In genomic region chr2:201866643-201867310, GRCh38 we compare ENCODE assay signal across 29 cellular contexts.
DNase-seq lines count a peak whose midpoint lies in the region; ATAC-seq and TF ChIP-seq lines count a peak whose summit lies in the region.
"Had no signal": no experiment of that assay in that cellular context is flagged by ENCODE, and none has a peak within 500 bp of the region (broad histone marks: within the 10 kb centered on the region; RNA-seq: fewer than 3 reads in every experiment).

No MANE protein-coding gene starts in this region.

- peak overlapping the region; percentile 50 for H3K4me3 Mint-ChIP-seq in HFFc6
- H3K4me3 Mint-ChIP-seq in effector memory CD8-positive, alpha-beta T cell: no peak overlapping the region
- H3K4me3 Mint-ChIP-seq: activated naive CD8-positive, alpha-beta T cell; B cell; CD8-positive, alpha-beta T cell; naive thymus-derived CD8-positive, alpha-beta T cell; stimulated activated naive B cell treated with anti-CD40 and anti-IgM and Interleukin-4, amounts not matched to agents 10 μg/mL and 1 μg/mL and 100 μg/mL, for 72 hours had no signal

- H3K9me3 ChIP-seq in neuronal stem cell (replicated peaks in 1 of 2; ENCODE audit: control insufficient read depth in 2 of 2, insufficient read depth in 1 of 2, low read depth in 1 of 2, low read length in 2 of 2): no peaks in the 10 kb centered on the region
- H3K9me3 ChIP-seq: breast epithelium, left lung, upper lobe of left lung had no signal

- DNase-seq in HFFc6 (no peak), left kidney (ENCODE audit: low read depth, low spot score) (peak; percentile 22), neuronal stem cell (ENCODE audit: low spot score) (no peak), D341Med (ENCODE audit: low spot score) (no peak), GM10266 (ENCODE audit: extremely low spot score) (no peak), NCI-H1436 (lab: John Stamatoyannopoulos, UW) (no peak)
- no peak for DNase-seq in effector memory CD8-positive, alpha-beta T cell
- DNase-seq: ACHN; activated CD4-positive, alpha-beta T cell treated with anti-CD3 and anti-CD28 coated beads for 48 hours; activated effector memory CD4-positive, alpha-beta T cell treated with anti-CD3 and anti-CD28 coated beads, Interleukin-2, amount 50 U/mL, for 16 hours; activated T-cell treated with anti-CD3 and anti-CD28 coated beads, Interleukin-2, amount 50 U/mL, for 1 hour; CD8-positive, alpha-beta T cell; hypothalamus; KG1; left lung; naive thymus-derived CD8-positive, alpha-beta T cell; NCI-H1105; NCI-H1930; NCI-H526; SHP77; stimulated activated naive B cell treated with anti-CD40 and anti-IgM and Interleukin-4, amounts not matched to agents 10 μg/mL and 1 μg/mL and 100 μg/mL, for 72 hours; substantia nigra; T-helper 9 cell; upper lobe of left lung; WERI-Rb-1 had no signal

- H3K4me2 ChIP-seq in neuronal stem cell (ENCODE audit: insufficient read depth, low read length, poor library complexity, severe bottlenecking): no peak overlapping the region

- TF ChIP-seq CTCF in HFFc6 (IDR thresholded peaks at IDR 0.05): no peak
- no peak for TF ChIP-seq CTCF in GM10266 (IDR thresholded peaks at IDR 0.05; ENCODE audit: control insufficient read depth, insufficient read depth, low read depth, missing control alignments)

- peaks cover 0 to 15% of the 10 kb centered on the region in 2 donors for H3K4me1 ChIP-seq in neuronal stem cell (ENCODE audit: control insufficient read depth in 2 of 2, insufficient read depth in 1 of 2, low read depth in 1 of 2, low read length in 2 of 2)
- H3K4me1 ChIP-seq: breast epithelium, left lung, upper lobe of left lung had no signal

- no peaks in the 10 kb centered on the region for H3K36me3 ChIP-seq in neuronal stem cell (replicated peaks in 1 of 2; ENCODE audit: control insufficient read depth in 2 of 2, insufficient read depth in 2 of 2, low read length in 2 of 2)
- H3K36me3 ChIP-seq: breast epithelium, left lung, upper lobe of left lung, WERI-Rb-1 had no signal

- no peaks in the 10 kb centered on the region; the same call in 1 of the 2 replicates for H3K27me3 Mint-ChIP-seq in HFFc6 (ENCODE audit: insufficient read depth)
- H3K27me3 Mint-ChIP-seq in effector memory CD8-positive, alpha-beta T cell: peaks cover 25 to 41% of the 10 kb centered on the region in 2 donors

- H3K9me3 Mint-ChIP-seq in HFFc6: no peaks in the 10 kb centered on the region; the same call in 1 of the 2 replicates
- H3K9me3 Mint-ChIP-seq in effector memory CD8-positive, alpha-beta T cell: no peaks in the 10 kb centered on the region
- H3K9me3 Mint-ChIP-seq: CD8-positive, alpha-beta T cell; naive thymus-derived CD8-positive, alpha-beta T cell had no signal

- no peak overlapping the region for H3K4ac ChIP-seq in neuronal stem cell (ENCODE audit: low read length)

- ATAC-seq in SK-N-SH treated with all-trans-retinoic acid at 6 μM for 48 hours: peak; percentile 37; the same call in 1 of the 3 replicates
- no peak for ATAC-seq in effector memory CD8-positive, alpha-beta T cell (replicated peaks)
- ATAC-seq: CD8-positive, alpha-beta T cell; left lung; naive thymus-derived CD8-positive, alpha-beta T cell; stimulated activated naive B cell treated with anti-CD40 and anti-IgM and Interleukin-4, amounts not matched to agents 10 μg/mL and 1 μg/mL and 100 μg/mL, for 72 hours had no signal

- peaks cover 39% of the 10 kb centered on the region for H3K36me3 Mint-ChIP-seq in HFFc6 (ENCODE audit: low read depth)
- peaks cover 1% of the 10 kb centered on the region for H3K36me3 Mint-ChIP-seq in effector memory CD8-positive, alpha-beta T cell (ENCODE audit: insufficient read depth)
- H3K36me3 Mint-ChIP-seq: activated naive CD8-positive, alpha-beta T cell; CD8-positive, alpha-beta T cell; naive thymus-derived CD8-positive, alpha-beta T cell; stimulated activated naive B cell treated with anti-CD40 and anti-IgM and Interleukin-4, amounts not matched to agents 10 μg/mL and 1 μg/mL and 100 μg/mL, for 72 hours had no signal

- H3K14ac ChIP-seq in neuronal stem cell (ENCODE audit: low read length): no peak overlapping the region

- no peak overlapping the region for H2BK15ac ChIP-seq in neuronal stem cell (ENCODE audit: low read length)

- no peak overlapping the region for H3K18ac ChIP-seq in neuronal stem cell (ENCODE audit: low read length)

- peak overlapping the region; percentile 70 for H3K27ac Mint-ChIP-seq in HFFc6
- H3K27ac Mint-ChIP-seq in effector memory CD8-positive, alpha-beta T cell: no peak overlapping the region
- H3K27ac Mint-ChIP-seq: activated naive CD8-positive, alpha-beta T cell; B cell; CD8-positive, alpha-beta T cell; naive thymus-derived CD8-positive, alpha-beta T cell; stimulated activated naive B cell treated with anti-CD40 and anti-IgM and Interleukin-4, amounts not matched to agents 10 μg/mL and 1 μg/mL and 100 μg/mL, for 72 hours had no signal

- no peak overlapping the region for H2AK5ac ChIP-seq in neuronal stem cell (ENCODE audit: low read depth, low read length)

- no peaks in the 10 kb centered on the region for H3K27me3 ChIP-seq in neuronal stem cell (ENCODE audit: control insufficient read depth in 3 of 3, insufficient read depth in 3 of 3, low read depth in 1 of 3, low read length in 3 of 3)
- H3K27me3 ChIP-seq: breast epithelium, upper lobe of left lung had no signal

- H3K27ac ChIP-seq in neuronal stem cell (replicated peaks; ENCODE audit: low read length): peak overlapping the region; percentile 22
- H3K27ac ChIP-seq: breast epithelium, left lung, upper lobe of left lung, WERI-Rb-1 had no signal

- no peak overlapping the region for H2AFZ ChIP-seq in neuronal stem cell (ENCODE audit: low read length)

- no peak overlapping the region for H3K23ac ChIP-seq in neuronal stem cell (ENCODE audit: low read depth, low read length, poor library complexity)

- H2BK12ac ChIP-seq in neuronal stem cell (ENCODE audit: low read length): no peak overlapping the region

- H4K91ac ChIP-seq in neuronal stem cell (ENCODE audit: low read depth, low read length, poor library complexity): no peak overlapping the region

- H2BK5ac ChIP-seq in neuronal stem cell (ENCODE audit: low read length): no peak overlapping the region

- no peak overlapping the region for H4K8ac ChIP-seq in neuronal stem cell (ENCODE audit: low read depth, low read length)

- H3K4me1 Mint-ChIP-seq in HFFc6 (ENCODE audit: low read depth): peaks cover 59% of the 10 kb centered on the region
- no peaks in the 10 kb centered on the region for H3K4me1 Mint-ChIP-seq in effector memory CD8-positive, alpha-beta T cell (ENCODE audit: low read depth in 2 of 2)
- H3K4me1 Mint-ChIP-seq: B cell; naive thymus-derived CD8-positive, alpha-beta T cell; stimulated activated naive B cell treated with anti-CD40 and anti-IgM and Interleukin-4, amounts not matched to agents 10 μg/mL and 1 μg/mL and 100 μg/mL, for 72 hours had no signal

- WGBS in neuronal stem cell (ENCODE audit: extremely low coverage in 2 of 2, insufficient read length in 2 of 2, insufficient replicate concordance in 1 of 2), 2 donors: no CpG with 5 or more reads among the region's 5 CpGs

- H3K4me3 ChIP-seq in neuronal stem cell (ENCODE audit: low read length in 2 of 2): no peak overlapping the region
- H3K4me3 ChIP-seq: breast epithelium, left lung, upper lobe of left lung had no signal

- H3K79me1 ChIP-seq in neuronal stem cell (ENCODE audit: low read depth, low read length): no peaks in the 10 kb centered on the region

- no peak overlapping the region for H2BK120ac ChIP-seq in neuronal stem cell (ENCODE audit: low read depth, low read length)

- no peak overlapping the region for H3K9ac ChIP-seq in neuronal stem cell (ENCODE audit: low read depth, low read length, poor library complexity)

TF ChIP-seq in SK-N-SH treated with all-trans-retinoic acid at 6 μM for 48 hours, 23 proteins besides CTCF, POLR2A, EP300 and RAD21 (continues in another document):
- TF ChIP-seq, protein P1, sequence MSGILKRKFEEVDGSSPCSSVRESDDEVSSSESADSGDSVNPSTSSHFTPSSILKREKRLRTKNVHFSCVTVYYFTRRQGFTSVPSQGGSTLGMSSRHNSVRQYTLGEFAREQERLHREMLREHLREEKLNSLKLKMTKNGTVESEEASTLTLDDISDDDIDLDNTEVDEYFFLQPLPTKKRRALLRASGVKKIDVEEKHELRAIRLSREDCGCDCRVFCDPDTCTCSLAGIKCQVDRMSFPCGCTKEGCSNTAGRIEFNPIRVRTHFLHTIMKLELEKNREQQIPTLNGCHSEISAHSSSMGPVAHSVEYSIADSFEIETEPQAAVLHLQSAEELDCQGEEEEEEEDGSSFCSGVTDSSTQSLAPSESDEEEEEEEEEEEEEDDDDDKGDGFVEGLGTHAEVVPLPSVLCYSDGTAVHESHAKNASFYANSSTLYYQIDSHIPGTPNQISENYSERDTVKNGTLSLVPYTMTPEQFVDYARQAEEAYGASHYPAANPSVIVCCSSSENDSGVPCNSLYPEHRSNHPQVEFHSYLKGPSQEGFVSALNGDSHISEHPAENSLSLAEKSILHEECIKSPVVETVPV (CRISPR knock-in tag; IDR thresholded peaks at IDR 0.05): no peak
- TF ChIP-seq RARB (CRISPR knock-in tag; IDR thresholded peaks at IDR 0.05) (no peak), ISL1 (CRISPR knock-in tag; IDR thresholded peaks at IDR 0.05) (no peak), ZFP30 (CRISPR knock-in tag; IDR thresholded peaks at IDR 0.05) (no peak), OSR1 (CRISPR knock-in tag; IDR thresholded peaks at IDR 0.05) (no peak), ZC3H10 (CRISPR knock-in tag; IDR thresholded peaks at IDR 0.05) (no peak)
- TF ChIP-seq, protein P2, sequence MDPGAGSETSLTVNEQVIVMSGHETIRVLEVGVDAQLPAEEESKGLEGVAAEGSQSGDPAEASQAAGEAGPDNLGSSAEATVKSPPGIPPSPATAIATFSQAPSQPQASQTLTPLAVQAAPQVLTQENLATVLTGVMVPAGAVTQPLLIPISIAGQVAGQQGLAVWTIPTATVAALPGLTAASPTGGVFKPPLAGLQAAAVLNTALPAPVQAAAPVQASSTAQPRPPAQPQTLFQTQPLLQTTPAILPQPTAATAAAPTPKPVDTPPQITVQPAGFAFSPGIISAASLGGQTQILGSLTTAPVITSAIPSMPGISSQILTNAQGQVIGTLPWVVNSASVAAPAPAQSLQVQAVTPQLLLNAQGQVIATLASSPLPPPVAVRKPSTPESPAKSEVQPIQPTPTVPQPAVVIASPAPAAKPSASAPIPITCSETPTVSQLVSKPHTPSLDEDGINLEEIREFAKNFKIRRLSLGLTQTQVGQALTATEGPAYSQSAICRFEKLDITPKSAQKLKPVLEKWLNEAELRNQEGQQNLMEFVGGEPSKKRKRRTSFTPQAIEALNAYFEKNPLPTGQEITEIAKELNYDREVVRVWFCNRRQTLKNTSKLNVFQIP (CRISPR knock-in tag; IDR thresholded peaks at IDR 0.05; ENCODE audit: borderline replicate concordance, low read depth): no peak
